ENCODE assay signal across 16 cellular contexts in the genomic region with DNA sequence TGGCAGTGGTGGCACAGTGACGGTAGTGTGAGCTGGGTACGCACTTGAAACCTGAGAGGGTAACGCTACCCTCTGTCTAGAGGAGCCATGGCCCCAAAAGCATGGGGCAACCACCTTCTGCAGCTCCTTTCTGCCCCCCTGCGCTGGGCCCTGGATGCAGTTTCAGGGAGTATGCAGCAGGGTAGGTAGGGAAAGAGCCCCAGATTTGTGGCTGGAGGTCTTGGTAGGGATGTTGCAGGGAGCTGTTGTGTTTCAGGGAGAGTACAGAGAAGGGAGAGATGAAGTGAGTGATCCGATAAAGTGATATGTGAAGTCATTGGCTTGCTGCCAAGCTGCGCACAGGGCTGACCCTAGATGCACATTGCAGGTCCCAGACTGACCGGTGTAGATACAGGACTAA. TPM values are rescaled to one million over a fixed set of nuclear protein-coding genes. Genes with fewer than 3 reads are reported as not detected.
DNase-seq lines count a peak whose midpoint lies in the region; ATAC-seq and TF ChIP-seq lines count a peak whose summit lies in the region.
"Had no signal": no experiment of that assay in that cellular context is flagged by ENCODE, and none has a peak within 500 bp of the region (broad histone marks: within the 10 kb centered on the region; RNA-seq: fewer than 3 reads in every experiment).

No MANE protein-coding gene starts in this region.

- H3K27me3 Mint-ChIP-seq in Caco-2 (ENCODE audit: insufficient read depth, unreplicated experiment) (peaks cover 3% of the 10 kb centered on the region), glutamatergic neuron (ENCODE audit: unreplicated experiment) (peaks cover 13% of the 10 kb centered on the region)
- H3K27me3 Mint-ChIP-seq: CD8-positive, alpha-beta memory T cell had no signal

- CTCF ChIA-PET in Caco-2 (lab: Charles Lee): no interaction called here

- POLR2A ChIA-PET in Caco-2 (lab: Charles Lee): interaction anchor here (0.5 kb wide), 1 partner anchor 932 kb away, joined by 3 read pairs; the partner anchor contains the start of gene CCM2

- no peak for TF ChIP-seq CTCF in Caco-2 (IDR thresholded peaks at IDR 0.05; ENCODE audit: insufficient read depth in 1 of 2, low read depth in 1 of 2, low read length in 1 of 2, severe bottlenecking in 1 of 2, unreplicated experiment in 1 of 2)
- TF ChIP-seq CTCF in glutamatergic neuron (IDR thresholded peaks at IDR 0.05; ENCODE audit: partially characterized antibody, unreplicated experiment): no peak
- no peak for TF ChIP-seq CTCF in GM20000 (IDR thresholded peaks at IDR 0.05; ENCODE audit: extremely low read depth, missing control alignments)

- H3K36me3 Mint-ChIP-seq in Caco-2 (ENCODE audit: insufficient read depth, unreplicated experiment) (peaks cover 67% of the 10 kb centered on the region), glutamatergic neuron (ENCODE audit: unreplicated experiment) (no peaks in the 10 kb centered on the region)

- H3K9me3 ChIP-seq in Caco-2: no peaks in the 10 kb centered on the region
- H3K9me3 ChIP-seq: left ventricle myocardium inferior, SJCRH30, tibial nerve had no signal

- H3K4me1 ChIP-seq in Caco-2: peaks cover 16% of the 10 kb centered on the region

- BruUV-seq in Caco-2 (replicated peaks; lab: Mats Ljungman, UMichigan): no TSS peak

- H3K9me3 Mint-ChIP-seq in Caco-2 (ENCODE audit: unreplicated experiment): no peaks in the 10 kb centered on the region
- H3K9me3 Mint-ChIP-seq in glutamatergic neuron (ENCODE audit: unreplicated experiment): peaks cover 29% of the 10 kb centered on the region
- H3K9me3 Mint-ChIP-seq: CD8-positive, alpha-beta memory T cell had no signal

- DNase-seq in DMS 273 (lab: John Stamatoyannopoulos, UW; ENCODE audit: unreplicated experiment) (peak; percentile 52), DMS 273 treated with DMSO at 0.1 percent for 48 hours (lab: John Stamatoyannopoulos, UW) (no peak), Caco-2 (no peak), NCI-H510A treated with DMSO at 0.1 percent for 48 hours (lab: John Stamatoyannopoulos, UW) (peak; percentile 59), glutamatergic neuron (no peak), GM20000 (ENCODE audit: low spot score) (no peak), NCI-H446 (lab: John Stamatoyannopoulos, UW) (no peak)
- DNase-seq: activated CD4-positive, alpha-beta T cell treated with anti-CD3 and anti-CD28 coated beads for 48 hours; caudate nucleus; left ventricle myocardium inferior had no signal

- H3K4me3 Mint-ChIP-seq in Caco-2 (ENCODE audit: unreplicated experiment): no peak overlapping the region
- peak overlapping the region; percentile 30 for H3K4me3 Mint-ChIP-seq in glutamatergic neuron (ENCODE audit: unreplicated experiment)
- H3K4me3 Mint-ChIP-seq: CD8-positive, alpha-beta memory T cell had no signal

- peaks cover 14% of the 10 kb centered on the region for H3K4me1 Mint-ChIP-seq in Caco-2 (ENCODE audit: low read depth, unreplicated experiment)
- peaks cover 18% of the 10 kb centered on the region for H3K4me1 Mint-ChIP-seq in glutamatergic neuron (ENCODE audit: low read depth, unreplicated experiment)

- no peak for ATAC-seq in GM21786 (IDR thresholded peaks at IDR 0.05; ENCODE audit: unreplicated experiment)

- no peaks in the 10 kb centered on the region for H3K27me3 ChIP-seq in Caco-2 (replicated peaks; ENCODE audit: control insufficient read depth, insufficient read depth, low read length)
- H3K27me3 ChIP-seq: SJCRH30, tibial nerve had no signal

- peak overlapping the region; percentile 2 for H3K27ac Mint-ChIP-seq in Caco-2 (ENCODE audit: unreplicated experiment)
- H3K27ac Mint-ChIP-seq in glutamatergic neuron (ENCODE audit: unreplicated experiment): no peak overlapping the region

- intact Hi-C loops in Caco-2 (cut with micrococcal nuclease; ENCODE audit: unreplicated experiment): no loop called here

- no peaks in the 10 kb centered on the region for H3K36me3 ChIP-seq in Caco-2 (ENCODE audit: control insufficient read depth, insufficient read depth, low read length)
- H3K36me3 ChIP-seq: SJCRH30 had no signal

- no peak overlapping the region for H3K4me3 ChIP-seq in Caco-2 (ENCODE audit: low read depth, low read length)
- H3K4me3 ChIP-seq: left ventricle myocardium inferior, SJCRH30, tibial nerve had no signal

RNA-seq across cellular contexts. Expression of gene PGAM2, which starts 2.7 kb away (rescaled TPM):
- not detected in 2 replicates for total RNA-seq in Caco-2 (2022)
- 13.3 TPM for total RNA-seq in glutamatergic neuron (ENCODE audit: unreplicated experiment)
- total RNA-seq: A172, SJCRH30 had no signal

RNA-seq across cellular contexts. Expression of gene POLM, which starts 14.3 kb away (rescaled TPM):
- total RNA-seq in Caco-2 (2022) (18.3 and 19.5 TPM in 2 replicates), glutamatergic neuron (ENCODE audit: unreplicated experiment) (28.8 TPM)

RNA-seq across cellular contexts. Expression of gene DBNL, which starts 23.6 kb away (rescaled TPM):
- total RNA-seq in Caco-2 (2022): 83.2 and 85.5 TPM in 2 replicates
- total RNA-seq in glutamatergic neuron (ENCODE audit: unreplicated experiment): 154 TPM

RNA-seq across cellular contexts. Expression of gene AEBP1, which starts 36.1 kb away (rescaled TPM):
- 0.54 TPM in 1 of 2 replicates, not detected in the other for total RNA-seq in Caco-2 (2022)
- 35.4 TPM for total RNA-seq in glutamatergic neuron (ENCODE audit: unreplicated experiment)
- total RNA-seq: A172, M059J had no signal

RNA-seq across cellular contexts. Expression of gene POLD2, which starts 55.3 kb away (rescaled TPM):
- total RNA-seq in Caco-2 (2022): 130 and 140 TPM in 2 replicates
- 71.2 TPM for total RNA-seq in glutamatergic neuron (ENCODE audit: unreplicated experiment)

Comparison
In these comparisons a context has a peak if more than half of its experiments do, and no peak if none do; other contexts are left out.
1. DNase-seq: peak in DMS 273 (single experiment) and NCI-H510A treated with DMSO at 0.1 percent for 48 hours (single experiment); none in DMS 273 treated with DMSO at 0.1 percent for 48 hours (single experiment), Caco-2 (0 of 2), glutamatergic neuron (single experiment), GM20000 (single experiment) and NCI-H446 (0 of 2).
2. RNA of gene PGAM2, which starts 2.7 kb away (total RNA-seq): 13.3 TPM in glutamatergic neuron (single experiment); not detected in Caco-2; every median in the first group is over 10 times any median in the second.